In genomic region chr1:245378352-245379144, GRCh38 we compare ENCODE assay signal across 1 cellular context.
A peak's percentile ranks its signal among the peaks of the same experiment; 100 is the strongest.
TF ChIP-seq lines count a peak whose summit lies in the region.

No MANE protein-coding gene starts in this region.

TF ChIP-seq in K562, 482 proteins besides CTCF, POLR2A, EP300 and RAD21 (continued from another document):
- TF ChIP-seq PKNOX1 (IDR thresholded peaks at IDR 0.05): peak; percentile 10; the same call in 1 of the 2 replicates
- no peak for TF ChIP-seq TAF9B (IDR thresholded peaks at IDR 0.05; ENCODE audit: partially characterized antibody)
- no peak for TF ChIP-seq LEF1 (IDR thresholded peaks at IDR 0.05)
- TF ChIP-seq TSC22D4 (tag; IDR thresholded peaks at IDR 0.05): no peak
- no peak for TF ChIP-seq IRF2 (CRISPR knock-in tag; IDR thresholded peaks at IDR 0.05)
- TF ChIP-seq ZNF316 (IDR thresholded peaks at IDR 0.05): no peak
- TF ChIP-seq ZNF175 (CRISPR knock-in tag; IDR thresholded peaks at IDR 0.05; ENCODE audit: low read depth): 0 out of 2 replicates have a peak, but pooled peaks have one; percentile 50
- no peak for TF ChIP-seq PHB (CRISPR knock-in tag; IDR thresholded peaks at IDR 0.05)
- TF ChIP-seq, protein P1, sequence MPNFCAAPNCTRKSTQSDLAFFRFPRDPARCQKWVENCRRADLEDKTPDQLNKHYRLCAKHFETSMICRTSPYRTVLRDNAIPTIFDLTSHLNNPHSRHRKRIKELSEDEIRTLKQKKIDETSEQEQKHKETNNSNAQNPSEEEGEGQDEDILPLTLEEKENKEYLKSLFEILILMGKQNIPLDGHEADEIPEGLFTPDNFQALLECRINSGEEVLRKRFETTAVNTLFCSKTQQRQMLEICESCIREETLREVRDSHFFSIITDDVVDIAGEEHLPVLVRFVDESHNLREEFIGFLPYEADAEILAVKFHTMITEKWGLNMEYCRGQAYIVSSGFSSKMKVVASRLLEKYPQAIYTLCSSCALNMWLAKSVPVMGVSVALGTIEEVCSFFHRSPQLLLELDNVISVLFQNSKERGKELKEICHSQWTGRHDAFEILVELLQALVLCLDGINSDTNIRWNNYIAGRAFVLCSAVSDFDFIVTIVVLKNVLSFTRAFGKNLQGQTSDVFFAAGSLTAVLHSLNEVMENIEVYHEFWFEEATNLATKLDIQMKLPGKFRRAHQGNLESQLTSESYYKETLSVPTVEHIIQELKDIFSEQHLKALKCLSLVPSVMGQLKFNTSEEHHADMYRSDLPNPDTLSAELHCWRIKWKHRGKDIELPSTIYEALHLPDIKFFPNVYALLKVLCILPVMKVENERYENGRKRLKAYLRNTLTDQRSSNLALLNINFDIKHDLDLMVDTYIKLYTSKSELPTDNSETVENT (CRISPR knock-in tag; IDR thresholded peaks at IDR 0.05): no peak
- TF ChIP-seq, protein P2, sequence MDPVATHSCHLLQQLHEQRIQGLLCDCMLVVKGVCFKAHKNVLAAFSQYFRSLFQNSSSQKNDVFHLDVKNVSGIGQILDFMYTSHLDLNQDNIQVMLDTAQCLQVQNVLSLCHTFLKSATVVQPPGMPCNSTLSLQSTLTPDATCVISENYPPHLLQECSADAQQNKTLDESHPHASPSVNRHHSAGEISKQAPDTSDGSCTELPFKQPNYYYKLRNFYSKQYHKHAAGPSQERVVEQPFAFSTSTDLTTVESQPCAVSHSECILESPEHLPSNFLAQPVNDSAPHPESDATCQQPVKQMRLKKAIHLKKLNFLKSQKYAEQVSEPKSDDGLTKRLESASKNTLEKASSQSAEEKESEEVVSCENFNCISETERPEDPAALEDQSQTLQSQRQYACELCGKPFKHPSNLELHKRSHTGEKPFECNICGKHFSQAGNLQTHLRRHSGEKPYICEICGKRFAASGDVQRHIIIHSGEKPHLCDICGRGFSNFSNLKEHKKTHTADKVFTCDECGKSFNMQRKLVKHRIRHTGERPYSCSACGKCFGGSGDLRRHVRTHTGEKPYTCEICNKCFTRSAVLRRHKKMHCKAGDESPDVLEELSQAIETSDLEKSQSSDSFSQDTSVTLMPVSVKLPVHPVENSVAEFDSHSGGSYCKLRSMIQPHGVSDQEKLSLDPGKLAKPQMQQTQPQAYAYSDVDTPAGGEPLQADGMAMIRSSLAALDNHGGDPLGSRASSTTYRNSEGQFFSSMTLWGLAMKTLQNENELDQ (CRISPR knock-in tag; IDR thresholded peaks at IDR 0.05; ENCODE audit: borderline replicate concordance): no peak
- TF ChIP-seq EHMT2 (IDR thresholded peaks at IDR 0.05): peak; percentile 55; the same call in 1 of the 2 replicates
- TF ChIP-seq RBM34 (IDR thresholded peaks at IDR 0.05; ENCODE audit: borderline replicate concordance, insufficient read depth, low read length): no peak
- no peak for TF ChIP-seq ZNF584 (CRISPR knock-in tag; IDR thresholded peaks at IDR 0.05; ENCODE audit: low read depth)
- no peak for TF ChIP-seq TAF1 (IDR thresholded peaks at IDR 0.05; ENCODE audit: control insufficient read depth, extremely low read depth, insufficient read depth, low read length, severe bottlenecking)
- no peak for TF ChIP-seq SRF (CRISPR knock-in tag; IDR thresholded peaks at IDR 0.05)
- TF ChIP-seq MITF (IDR thresholded peaks at IDR 0.05): no peak
- no peak for TF ChIP-seq ZNF589 (CRISPR knock-in tag; IDR thresholded peaks at IDR 0.05; ENCODE audit: low read depth)
- peak; percentile 40 for TF ChIP-seq USF2 (CRISPR knock-in tag; IDR thresholded peaks at IDR 0.05)
- TF ChIP-seq NFE2L1 (tag; IDR thresholded peaks at IDR 0.05; ENCODE audit: borderline replicate concordance, low read depth): no peak
- no peak for TF ChIP-seq MAFG (tag; conservative IDR thresholded peaks at IDR 0.05)
- TF ChIP-seq L3MBTL2 (IDR thresholded peaks at IDR 0.05): peak; percentile 76
- no peak for TF ChIP-seq ZNF280B (CRISPR knock-in tag; IDR thresholded peaks at IDR 0.05)
- TF ChIP-seq E4F1 (CRISPR knock-in tag; IDR thresholded peaks at IDR 0.05; ENCODE audit: borderline replicate concordance): no peak
- TF ChIP-seq C11orf30 (IDR thresholded peaks at IDR 0.05; ENCODE audit: low read depth): no peak
- TF ChIP-seq E2F1 (CRISPR knock-in tag; IDR thresholded peaks at IDR 0.05): no peak
- no peak for TF ChIP-seq ZNF274 (IDR thresholded peaks at IDR 0.05; ENCODE audit: borderline replicate concordance, low read depth, low read length)
- TF ChIP-seq ZNF347 (CRISPR knock-in tag; IDR thresholded peaks at IDR 0.05; ENCODE audit: low read depth): no peak
